In the genomic region with DNA sequence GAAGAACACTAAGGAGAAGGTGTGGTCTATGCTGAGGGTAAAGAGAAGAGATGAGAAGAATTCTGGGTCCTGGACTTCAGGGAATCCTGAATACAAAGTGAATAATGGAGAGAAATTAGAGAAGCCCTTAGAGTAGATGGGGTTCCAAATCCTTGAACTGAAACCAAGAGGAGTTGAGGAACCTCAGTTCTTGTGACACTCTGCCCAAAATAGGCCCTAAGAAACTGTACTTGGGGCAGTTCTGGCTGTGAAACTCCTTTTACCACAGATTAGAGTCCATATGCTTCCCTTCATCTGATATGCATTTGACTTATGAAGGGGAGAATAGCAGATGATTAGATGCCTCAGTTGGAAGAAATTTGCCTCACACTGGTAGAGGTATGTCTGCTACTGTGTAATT, we compare ENCODE assay signal across 9 cellular contexts. TPM values are rescaled to one million over a fixed set of nuclear protein-coding genes. Genes with fewer than 3 reads are reported as not detected.
DNase-seq lines count a peak whose midpoint lies in the region; ATAC-seq, FAIRE-seq and TF ChIP-seq lines count a peak whose summit lies in the region.
"Had no signal": no experiment of that assay in that cellular context is flagged by ENCODE, and none has a peak within 500 bp of the region (broad histone marks: within the 10 kb centered on the region; RNA-seq: fewer than 3 reads in every experiment).

No MANE protein-coding gene starts in this region.

- intact Hi-C loops in heart left ventricle (cut with DNase I) = loop anchor here in 1 of 10 donors (2.0 kb wide), 1 partner anchor 19 kb away; the partner anchor contains the start of gene TES
- intact Hi-C loops in Right ventricle myocardium inferior (cut with DNase I) = no loop called here
- intact Hi-C loops in GM12878 (cut with micrococcal nuclease; ENCODE audit: unreplicated experiment) = no loop called here

- TF ChIP-seq CTCF in heart left ventricle (IDR thresholded peaks at IDR 0.05) (no peak), GM12878 (IDR thresholded peaks at IDR 0.05 in 2 of 3, conservative IDR thresholded peaks at IDR 0.05 in 1 of 3; ENCODE audit: control insufficient read depth in 2 of 3, extremely low read depth in 1 of 3, insufficient read depth in 1 of 3, low read depth in 3 of 3, low read length in 3 of 3) (no peak), type B pancreatic cell (conservative IDR thresholded peaks at IDR 0.05) (no peak)

- no peak for TF ChIP-seq RAD21 in GM12878 (IDR thresholded peaks at IDR 0.05; ENCODE audit: insufficient read depth, low read depth, low read length)

- H3K36me3 ChIP-seq in heart left ventricle = no peaks in the 10 kb centered on the region
- no peaks in the 10 kb centered on the region; a peak in 1 of 4 replicates for H3K36me3 ChIP-seq in GM12878 (ENCODE audit: control insufficient read depth in 2 of 2, insufficient read depth in 2 of 2, low read length in 1 of 2)

- no peak overlapping the region for H2AFZ ChIP-seq in GM12878 (ENCODE audit: control insufficient read depth, low read depth, low read length)

- SMC1A ChIA-PET in GM12878 (lab: Charles Lee; ENCODE audit: uncharacterized antibody, unreplicated experiment) = interaction anchor here (1.0 to 10.5 kb wide), 4 partner anchors 10 to 51 kb away, joined by 3 to 188 read pairs (median 39); partner anchors contain the start of gene TES

- ATAC-seq in heart left ventricle (no peak), Right ventricle myocardium inferior (no peak), HG03097 (IDR thresholded peaks at IDR 0.05; ENCODE audit: low FRiP score, unreplicated experiment) (peak; percentile 46), GM12878 (peak; percentile 37)

- H3K4me1 ChIP-seq in heart left ventricle (peaks cover 11 to 99% (median 50%) of the 10 kb centered on the region in 12 donors), GM12878 (ENCODE audit: control insufficient read depth, insufficient read depth, low read length) (peaks cover 21% of the 10 kb centered on the region)

- no peaks in the 10 kb centered on the region for H3K27me3 Mint-ChIP-seq in type B pancreatic cell

- peaks cover 54% of the 10 kb centered on the region for H3K4me1 Mint-ChIP-seq in type B pancreatic cell (ENCODE audit: unreplicated experiment)

- RAD21 ChIA-PET in GM12878 (lab: Charles Lee; ENCODE audit: unreplicated experiment) = interaction anchor here (1.5 to 2.5 kb wide), 3 partner anchors 18 to 91 kb away, joined by 3 to 9 read pairs (median 4); partner anchors contain the start of gene TES

- H3K9me3 Mint-ChIP-seq in type B pancreatic cell = no peaks in the 10 kb centered on the region

- no peak for TF ChIP-seq POLR2A in heart left ventricle (IDR thresholded peaks at IDR 0.05)
- TF ChIP-seq POLR2A in GM12878 (IDR thresholded peaks at IDR 0.05; ENCODE audit: low read depth, low read length) = no peak

- peaks cover 86% of the 10 kb centered on the region for H3K79me2 ChIP-seq in GM12878 (ENCODE audit: control insufficient read depth, insufficient read depth, low read length)

- no peaks in the 10 kb centered on the region for H3K27me3 ChIP-seq in heart left ventricle
- no peaks in the 10 kb centered on the region for H3K27me3 ChIP-seq in GM12878 (replicated peaks in 1 of 2; ENCODE audit: control insufficient read depth in 2 of 2, insufficient read depth in 2 of 2, low read length in 1 of 2)

- H3K27ac Mint-ChIP-seq in type B pancreatic cell = peak overlapping the region; percentile 13

- H4K20me1 ChIP-seq in GM12878 (ENCODE audit: control insufficient read depth, insufficient read depth) = no peaks in the 10 kb centered on the region

- H3K36me3 Mint-ChIP-seq in type B pancreatic cell = no peaks in the 10 kb centered on the region

- H3K27ac ChIP-seq in heart left ventricle = peak overlapping the region in 10 of 12 donors; percentile 28 to 89 (median 76)
- peak overlapping the region; percentile 0; the same call in 1 of the 2 replicates for H3K27ac ChIP-seq in GM12878 (ENCODE audit: control insufficient read depth, insufficient read depth)

- BruUV-seq in GM12878 (replicated peaks; lab: Mats Ljungman, UMichigan) = no TSS peak

- DNase-seq in heart left ventricle (no peak), Right ventricle myocardium inferior (ENCODE audit: missing footprints) (no peak), GM12878 (ENCODE audit: low read depth, low spot score) (no peak), type B pancreatic cell (ENCODE audit: extremely low spot score, unreplicated experiment) (no peak), anterior cingulate cortex (lab: John Stamatoyannopoulos, UW) (no peak), RKO (ENCODE audit: low spot score) (no peak), SKM-1 (lab: John Stamatoyannopoulos, UW; ENCODE audit: unreplicated experiment) (no peak)
- DNase-seq: activated gamma-delta T cell treated with Interleukin-2 at 50 U/mL for 16 hours had no signal

- TF ChIP-seq EP300 in GM12878 (IDR thresholded peaks at IDR 0.05; ENCODE audit: borderline replicate concordance in 1 of 2, control insufficient read depth in 1 of 2, low read depth in 2 of 2, low read length in 2 of 2) = no peak

- H3K4me3 ChIP-seq in heart left ventricle (no peak overlapping the region), GM12878 (peak overlapping the region; percentile 20; the same call in 1 of the 2 replicates)

- CTCF ChIA-PET in GM12878 (lab: Yijun Ruan, JAX) = interaction anchor here (1.0 to 6.4 kb wide), 5 partner anchors 13 to 577 kb away, joined by 3 to 76 read pairs (median 12); no protein-coding TSS in a partner anchor

- H3K4me3 Mint-ChIP-seq in type B pancreatic cell = no peak overlapping the region

- in situ Hi-C loops in GM12878 (cut with MboI) = no loop called here

- FAIRE-seq in GM12878 (lab: Jason Lieb, UNC) = no peak

- no peak overlapping the region for H3K9ac ChIP-seq in GM12878 (ENCODE audit: control insufficient read depth, insufficient read depth, low read length)

- H3K9me3 ChIP-seq in heart left ventricle (no peaks in the 10 kb centered on the region), GM12878 (replicated peaks; ENCODE audit: control insufficient read depth, insufficient read depth, low read length) (no peaks in the 10 kb centered on the region)

- POLR2A ChIA-PET in GM12878 (lab: Charles Lee) = no interaction called here

- H3K4me2 ChIP-seq in GM12878 (ENCODE audit: control insufficient read depth, insufficient read depth) = peak overlapping the region; percentile 85

TF ChIP-seq in GM12878, 131 proteins besides CTCF, POLR2A, EP300 and RAD21:
- TF ChIP-seq POU2F2 (IDR thresholded peaks at IDR 0.05; ENCODE audit: borderline replicate concordance, low read depth, low read length) (no peak), ATF2 (IDR thresholded peaks at IDR 0.05; ENCODE audit: low read length) (no peak), RUNX3 (IDR thresholded peaks at IDR 0.05; ENCODE audit: low read length) (peak; percentile 38; the same call in 1 of the 2 replicates), STAT1 (conservative IDR thresholded peaks at IDR 0.05) (no peak)
- TF ChIP-seq, protein P1, sequence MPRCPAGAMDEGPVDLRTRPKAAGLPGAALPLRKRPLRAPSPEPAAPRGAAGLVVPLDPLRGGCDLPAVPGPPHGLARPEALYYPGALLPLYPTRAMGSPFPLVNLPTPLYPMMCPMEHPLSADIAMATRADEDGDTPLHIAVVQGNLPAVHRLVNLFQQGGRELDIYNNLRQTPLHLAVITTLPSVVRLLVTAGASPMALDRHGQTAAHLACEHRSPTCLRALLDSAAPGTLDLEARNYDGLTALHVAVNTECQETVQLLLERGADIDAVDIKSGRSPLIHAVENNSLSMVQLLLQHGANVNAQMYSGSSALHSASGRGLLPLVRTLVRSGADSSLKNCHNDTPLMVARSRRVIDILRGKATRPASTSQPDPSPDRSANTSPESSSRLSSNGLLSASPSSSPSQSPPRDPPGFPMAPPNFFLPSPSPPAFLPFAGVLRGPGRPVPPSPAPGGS (IDR thresholded peaks at IDR 0.05; ENCODE audit: borderline replicate concordance, insufficient read depth, low read depth, low read length, poor library complexity, severe bottlenecking) = no peak

RNA-seq across cellular contexts. Expression of gene TES, which starts 19.0 kb away (rescaled TPM):
- total RNA-seq in heart left ventricle = 10 to 100 TPM; 15.6 to 42.2 (median 22.8) TPM
- polyA plus RNA-seq in heart left ventricle = 10 to 100 TPM; 10.3 to 66.9 TPM
- total RNA-seq in Right ventricle myocardium inferior = 21.2 TPM
- total RNA-seq in GM12878 (2013; cell fraction: nucleolus; rRNA removed) = 23.9 and 26.5 TPM in 2 replicates
- total RNA-seq in GM12878 (2014; rRNA removed) = 66.4 and 73.2 TPM in 2 replicates
- 59.7 and 59.8 TPM in 2 replicates for total RNA-seq in GM12878 (2014; rRNA removed; fragmentation: Illumina TruSeq; extraction: Trizol)
- 48.5 and 58.7 TPM in 2 replicates for total RNA-seq in GM12878 (2021)
- polyA plus RNA-seq in GM12878 (2011; ENCODE audit: low read depth) = 36.0 TPM
- 54.3 and 70.1 TPM in 2 replicates for polyA plus RNA-seq in GM12878 (2011; rRNA removed)
- polyA plus RNA-seq in GM12878 (2011; cell fraction: cytosol; rRNA removed) = 33.3 and 36.5 TPM in 2 replicates
- 28.9 and 71.6 TPM in 2 replicates for polyA plus RNA-seq in GM12878 (2011; cell fraction: nucleus; rRNA removed)
- 40.6 and 44.6 TPM in 2 replicates for polyA plus RNA-seq in GM12878 (2012)
- polyA plus RNA-seq in GM12878 (2014; fragmentation: Illumina TruSeq; extraction: Trizol) = 63.4 and 77.1 TPM in 2 replicates
- 10 to 100 TPM; 31.2 to 41.7 TPM for polyA plus RNA-seq in GM12878 (2014; fragmentation: Nextera tagmentation; extraction: Ambion mirVana)
- 49.5 and 50.9 TPM in 2 replicates for polyA plus RNA-seq in GM12878 (2014; rRNA removed)
- 10 to 100 TPM; 70.6 to 77.5 TPM for polyA plus RNA-seq in GM12878 (2016; fragmentation: Nextera tagmentation; extraction: Ambion mirVana)
- 36.1 and 40.0 TPM in 2 replicates for polyA minus RNA-seq in GM12878 (2011; rRNA and poly(A)+ RNA removed)
- polyA minus RNA-seq in GM12878 (2011; cell fraction: cytosol; rRNA and poly(A)+ RNA removed) = 12.0 and 17.5 TPM in 2 replicates
- 11.0 and 28.4 TPM in 2 replicates for polyA minus RNA-seq in GM12878 (2011; cell fraction: nucleus; rRNA and poly(A)+ RNA removed)
- total RNA-seq in type B pancreatic cell (ENCODE audit: low replicate concordance) = 91.1 and 135 TPM in 2 replicates

Comparison
In these comparisons a context has a peak if more than half of its experiments do, and no peak if none do; other contexts are left out.
1. ATAC-seq: peak in HG03097 (single experiment) and GM12878 (single experiment); none in heart left ventricle (0 of 4) and Right ventricle myocardium inferior (single experiment).